Comparison of ENCODE assay signal across 23 cellular contexts in the genomic region with DNA sequence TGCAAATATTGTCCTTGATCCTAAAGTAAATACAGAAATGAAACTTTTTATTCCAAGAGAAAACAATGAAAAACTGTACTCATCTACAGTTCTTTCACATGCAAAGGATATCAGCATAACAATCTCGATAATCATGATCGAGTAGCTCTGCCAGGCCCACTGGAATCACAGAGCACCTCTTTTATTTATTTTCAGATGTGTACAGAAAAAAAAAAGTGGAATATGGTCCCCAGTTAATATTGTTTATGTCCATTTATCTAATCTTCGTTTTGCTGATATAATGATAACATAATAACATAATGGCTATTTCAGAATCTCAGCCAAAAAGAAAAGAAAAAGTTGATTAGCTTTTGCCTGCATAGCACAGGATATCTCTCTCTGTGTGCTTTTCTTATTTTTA. TPM values are rescaled to one million over a fixed set of nuclear protein-coding genes. Genes with fewer than 3 reads are reported as not detected.
A peak's percentile ranks its signal among the peaks of the same experiment; 100 is the strongest.
DNase-seq lines count a peak whose midpoint lies in the region; ATAC-seq and TF ChIP-seq lines count a peak whose summit lies in the region.
"Had no signal": no experiment of that assay in that cellular context is flagged by ENCODE, and none has a peak within 500 bp of the region (broad histone marks: within the 10 kb centered on the region; RNA-seq: fewer than 3 reads in every experiment).

No MANE protein-coding gene starts in this region.

- H3K9me2 ChIP-seq in OCI-LY7 (ENCODE audit: insufficient read depth, low read length) (no peaks in the 10 kb centered on the region), SU-DHL-6 (replicated peaks; ENCODE audit: insufficient read depth, low read length) (no peaks in the 10 kb centered on the region), MM.1S (replicated peaks; ENCODE audit: insufficient read depth, low read length) (no peaks in the 10 kb centered on the region)

- H3K4me2 ChIP-seq in OCI-LY7 (ENCODE audit: low read length) (peak overlapping the region; percentile 89), SU-DHL-6 (ENCODE audit: low read depth, low read length, poor library complexity, severe bottlenecking) (peak overlapping the region; percentile 92), neural progenitor cell (peak overlapping the region; percentile 41), MM.1S (ENCODE audit: low read depth, low read length) (no peak overlapping the region)
- H3K4me2 ChIP-seq: A549; BLaER1 treated with 17β-estradiol and CSF1 and Interleukin-3, amounts not matched to agents 10 nM and 100 nM had no signal

- H3K9me3 ChIP-seq in HAP-1 (no peaks in the 10 kb centered on the region), OCI-LY7 (ENCODE audit: low read length) (peaks cover 3% of the 10 kb centered on the region; the same call in 1 of the 2 replicates), SU-DHL-6 (ENCODE audit: insufficient read depth, low read length) (no peaks in the 10 kb centered on the region), neural progenitor cell (ENCODE audit: low read depth) (no peaks in the 10 kb centered on the region), MM.1S (replicated peaks; ENCODE audit: insufficient read depth, low read length) (no peaks in the 10 kb centered on the region)
- H3K9me3 ChIP-seq: A549; BE2C; BLaER1 treated with 17β-estradiol and CSF1 and Interleukin-3, amounts not matched to agents 10 nM and 100 nM had no signal

- POLR2A ChIA-PET in OCI-LY7 (lab: Charles Lee) = interaction anchor here (0.7 to 21.0 kb wide), 6 partner anchors 9 to 1116 kb away, joined by 3 to 805 read pairs (median 12); no protein-coding TSS in a partner anchor

- H3K9ac ChIP-seq in SU-DHL-6 (ENCODE audit: low read length) = no peak overlapping the region
- no peak overlapping the region for H3K9ac ChIP-seq in neural progenitor cell
- H3K9ac ChIP-seq in MM.1S (ENCODE audit: low read length) = no peak overlapping the region
- H3K9ac ChIP-seq: BLaER1 treated with 17β-estradiol and CSF1 and Interleukin-3, amounts not matched to agents 10 nM and 100 nM had no signal

- intact Hi-C loops in OCI-LY7 (cut with micrococcal nuclease; ENCODE audit: unreplicated experiment) = no loop called here

- H3K79me2 ChIP-seq in OCI-LY7 (ENCODE audit: insufficient read depth, low read depth, low read length) (peaks cover 100% of the 10 kb centered on the region), SU-DHL-6 (ENCODE audit: insufficient read depth, low read length) (peaks cover 81% of the 10 kb centered on the region), neural progenitor cell (ENCODE audit: low read depth) (peaks cover 99% of the 10 kb centered on the region), MM.1S (ENCODE audit: low read length) (no peaks in the 10 kb centered on the region; the same call in none of the 2 replicates)

- no TSS peak for BruUV-seq in OCI-LY7 (replicated peaks; lab: Mats Ljungman, UMichigan)

- no peaks in the 10 kb centered on the region for H3K4me1 Mint-ChIP-seq in neural progenitor cell
- H3K4me1 Mint-ChIP-seq: CD14-positive monocyte had no signal

- H3K4me3 Mint-ChIP-seq in neural progenitor cell = no peak overlapping the region
- H3K4me3 Mint-ChIP-seq: CD14-positive monocyte; CD4-positive, alpha-beta T cell; CD8-positive, alpha-beta memory T cell had no signal

- H3K4me1 ChIP-seq in HAP-1 (peaks cover 16% of the 10 kb centered on the region), OCI-LY7 (ENCODE audit: insufficient read depth, low read length, poor library complexity, severe bottlenecking) (peaks cover 51% of the 10 kb centered on the region), neural progenitor cell (peaks cover 49% of the 10 kb centered on the region), MM.1S (ENCODE audit: low read length) (peaks cover 5% of the 10 kb centered on the region; the same call in 1 of the 2 replicates)
- H3K4me1 ChIP-seq: A549; BE2C; BLaER1 treated with 17β-estradiol and CSF1 and Interleukin-3, amounts not matched to agents 10 nM and 100 nM had no signal

- no peaks in the 10 kb centered on the region for H3K36me3 Mint-ChIP-seq in neural progenitor cell
- H3K36me3 Mint-ChIP-seq: CD14-positive monocyte; CD8-positive, alpha-beta memory T cell had no signal

- TF ChIP-seq CTCF in OCI-LY7 (conservative IDR thresholded peaks at IDR 0.05; ENCODE audit: low read length) (no peak), SU-DHL-6 (IDR thresholded peaks at IDR 0.05; ENCODE audit: insufficient read depth, low read length, poor library complexity, severe bottlenecking) (no peak), neural progenitor cell (IDR thresholded peaks at IDR 0.05) (no peak), MM.1S (IDR thresholded peaks at IDR 0.05; ENCODE audit: low read length) (no peak)

- no peaks in the 10 kb centered on the region for H3F3A ChIP-seq in SU-DHL-6 (ENCODE audit: insufficient read depth)
- H3F3A ChIP-seq in neural progenitor cell (ENCODE audit: low read depth) = no peaks in the 10 kb centered on the region
- no peaks in the 10 kb centered on the region for H3F3A ChIP-seq in MM.1S (ENCODE audit: insufficient read depth, low read length)

- H2AFZ ChIP-seq in OCI-LY7 (ENCODE audit: low read length) (no peak overlapping the region), SU-DHL-6 (ENCODE audit: low read depth, low read length, severe bottlenecking) (no peak overlapping the region), neural progenitor cell (replicated peaks) (no peak overlapping the region), MM.1S (ENCODE audit: low read length) (no peak overlapping the region)

- peaks cover 19% of the 10 kb centered on the region for H3K27me3 Mint-ChIP-seq in neural progenitor cell (ENCODE audit: insufficient read depth, low read depth)

- ATAC-seq in GM21825 (IDR thresholded peaks at IDR 0.05; ENCODE audit: unreplicated experiment) = no peak
- ATAC-seq in HG02884 (IDR thresholded peaks at IDR 0.05; ENCODE audit: unreplicated experiment) = no peak
- ATAC-seq: A549 had no signal

- H3K27me3 ChIP-seq in HAP-1 (ENCODE audit: low read depth) (peaks cover 2% of the 10 kb centered on the region; the same call in 1 of the 2 replicates), SU-DHL-6 (ENCODE audit: low read length) (no peaks in the 10 kb centered on the region), neural progenitor cell (peaks cover 5% of the 10 kb centered on the region), MM.1S (replicated peaks; ENCODE audit: insufficient read depth, low read length) (no peaks in the 10 kb centered on the region)

- CTCF ChIA-PET in OCI-LY7 (lab: Charles Lee; ENCODE audit: unreplicated experiment) = interaction anchor here (1.4 kb wide), 1 partner anchor 44 kb away, joined by 4 read pairs; no protein-coding TSS in a partner anchor

- peaks cover 14% of the 10 kb centered on the region; the same call in 1 of the 2 replicates for H4K20me1 ChIP-seq in OCI-LY7 (ENCODE audit: insufficient read depth, low read length)
- H4K20me1 ChIP-seq in SU-DHL-6 (ENCODE audit: low read depth, low read length) = no peaks in the 10 kb centered on the region
- H4K20me1 ChIP-seq in neural progenitor cell (ENCODE audit: low read depth) = peaks cover 18% of the 10 kb centered on the region
- H4K20me1 ChIP-seq in MM.1S (ENCODE audit: insufficient read depth, low read length) = no peaks in the 10 kb centered on the region

- H3K4me3 ChIP-seq in HAP-1 (no peak overlapping the region), OCI-LY7 (ENCODE audit: low read depth, low read length, poor library complexity, severe bottlenecking) (peak overlapping the region; percentile 90), SU-DHL-6 (ENCODE audit: insufficient read depth, low read length, poor library complexity, severe bottlenecking) (no peak overlapping the region), neural progenitor cell (no peak overlapping the region), MM.1S (ENCODE audit: low read length) (no peak overlapping the region)
- H3K4me3 ChIP-seq: A549; BLaER1 treated with 17β-estradiol and CSF1 and Interleukin-3, amounts not matched to agents 10 nM and 100 nM had no signal

- no peak overlapping the region for H3K27ac ChIP-seq in OCI-LY7 (ENCODE audit: low read depth, low read length, poor library complexity, severe bottlenecking)
- H3K27ac ChIP-seq in SU-DHL-6 (ENCODE audit: low read depth, low read length) = no peak overlapping the region
- H3K27ac ChIP-seq in neural progenitor cell = no peak overlapping the region
- H3K27ac ChIP-seq in MM.1S (ENCODE audit: low read length) = no peak overlapping the region
- H3K27ac ChIP-seq: A549; BLaER1 treated with 17β-estradiol and CSF1 and Interleukin-3, amounts not matched to agents 10 nM and 100 nM had no signal

- in situ Hi-C loops in HAP-1 (cut with MboI; ENCODE audit: low sequenced_read_pairs) = no loop called here

- DNase-seq in HAP-1 (ENCODE audit: low spot score in 2 of 2) (peak; percentile 13 to 65), OCI-LY7 (ENCODE audit: low spot score) (no peak), neural progenitor cell (ENCODE audit: low spot score) (no peak), MM.1S (no peak), NAMALWA (ENCODE audit: low spot score) (no peak)
- DNase-seq: 8988T; ACHN; AML-193; BE2C; CD4-positive, alpha-beta T cell; CD8-positive, alpha-beta memory T cell; DMS 273 treated with DMSO at 0.1 percent for 48 hours; DMS79; EL; GF-D8; GOT3; HCEC 1CT had no signal

- H3K9me3 Mint-ChIP-seq in neural progenitor cell = no peaks in the 10 kb centered on the region
- H3K9me3 Mint-ChIP-seq: CD4-positive, alpha-beta T cell; CD8-positive, alpha-beta memory T cell had no signal

- no peaks in the 10 kb centered on the region for H3K36me3 ChIP-seq in HAP-1 (replicated peaks)
- H3K36me3 ChIP-seq in OCI-LY7 (ENCODE audit: insufficient read depth, low read length) = peaks cover 94% of the 10 kb centered on the region
- no peaks in the 10 kb centered on the region for H3K36me3 ChIP-seq in SU-DHL-6 (ENCODE audit: low read length)
- no peaks in the 10 kb centered on the region for H3K36me3 ChIP-seq in neural progenitor cell
- no peaks in the 10 kb centered on the region for H3K36me3 ChIP-seq in MM.1S (replicated peaks; ENCODE audit: insufficient read depth, low read length)
- H3K36me3 ChIP-seq: BE2C; BLaER1 treated with 17β-estradiol and CSF1 and Interleukin-3, amounts not matched to agents 10 nM and 100 nM had no signal

- no peak overlapping the region for H3K27ac Mint-ChIP-seq in neural progenitor cell
- H3K27ac Mint-ChIP-seq: CD14-positive monocyte; CD4-positive, alpha-beta T cell; CD8-positive, alpha-beta memory T cell had no signal

RNA-seq across cellular contexts. Expression of a gene that starts 6.5 kb away (rescaled TPM):
- total RNA-seq in OCI-LY7 (2014; rRNA removed; shearing (Covaris generic)) = 113 and 195 TPM in 2 replicates
- total RNA-seq in OCI-LY7 (2022) (178 and 217 TPM in 2 replicates), neural progenitor cell (ENCODE audit: low replicate concordance) (22.9 and 35.8 TPM in 2 replicates)
- total RNA-seq: CD4-positive, alpha-beta T cell; CD8-positive, alpha-beta memory T cell had no signal

Comparison
In these comparisons a context has a peak if more than half of its experiments do, and no peak if none do; other contexts are left out.
1. DNase-seq: peak in HAP-1 (2 of 2); none in OCI-LY7 (single experiment), neural progenitor cell (single experiment), MM.1S (single experiment) and NAMALWA (single experiment).